ENCODE assay signal across 16 cellular contexts in the genomic region with DNA sequence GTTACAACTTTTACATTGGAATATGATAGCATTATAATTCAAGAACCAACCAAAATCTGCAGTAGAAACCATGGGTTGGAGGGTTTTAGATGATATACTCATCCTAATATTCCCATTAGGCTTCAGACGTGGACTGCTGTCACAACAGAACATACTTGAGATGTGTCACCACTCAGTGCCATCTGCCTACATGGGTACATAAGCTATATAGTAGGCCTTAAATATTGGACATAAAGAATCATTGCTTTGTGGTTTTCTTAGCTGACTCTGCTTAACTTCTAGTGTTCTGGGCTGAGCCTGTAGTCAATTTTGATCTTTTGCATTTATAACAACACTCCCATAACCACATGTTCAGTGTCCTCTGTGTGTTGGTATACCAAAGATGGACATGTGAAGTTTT. TPM values are rescaled to one million over a fixed set of nuclear protein-coding genes. Genes with fewer than 3 reads are reported as not detected.
DNase-seq lines count a peak whose midpoint lies in the region; ATAC-seq, FAIRE-seq and TF ChIP-seq lines count a peak whose summit lies in the region.
"Had no signal": no experiment of that assay in that cellular context is flagged by ENCODE, and none has a peak within 500 bp of the region (broad histone marks: within the 10 kb centered on the region; RNA-seq: fewer than 3 reads in every experiment).

No MANE protein-coding gene starts in this region.

- DNase-seq in activated CD8-positive, alpha-beta memory T cell treated with anti-CD3 and anti-CD28 coated beads, Interleukin-2, amount 10 ng/mL, durations not matched to agents 7 days and 5 days = no peak
- DNase-seq in activated CD8-positive, alpha-beta memory T cell treated with anti-CD3 and anti-CD28 coated beads, Interleukin-2, amount 50 U/mL, for 4 hours = no peak
- DNase-seq in H54 (ENCODE audit: insufficient read length, low spot score) (no peak), OCI-M1 (lab: John Stamatoyannopoulos, UW) (peak; percentile 23), memory B cell (ENCODE audit: low spot score in 2 of 2) (no peak), DMS114 treated with DMSO at 0.1 percent for 48 hours (lab: John Stamatoyannopoulos, UW; ENCODE audit: unreplicated experiment) (no peak), germinal center (ENCODE audit: low spot score) (no peak), NCI-H748 treated with DMSO at 0.1 percent for 48 hours (lab: John Stamatoyannopoulos, UW) (no peak)
- DNase-seq: 8988T, DND-41, GF-D8, KG1, NCI-H1417, NCI-H1930, NCI-H2171, NCI-H446 treated with DMSO at 0.1 percent for 48 hours had no signal

- H3K4me3 Mint-ChIP-seq in activated CD8-positive, alpha-beta memory T cell treated with anti-CD3 and anti-CD28 coated beads, Interleukin-2, amount 10 ng/mL, durations not matched to agents 7 days and 5 days = no peak overlapping the region
- no peak overlapping the region for H3K4me3 Mint-ChIP-seq in memory B cell

- CTCF ChIA-PET in activated CD8-positive, alpha-beta memory T cell treated with anti-CD3 and anti-CD28 coated beads, Interleukin-2, amount 10 ng/mL, durations not matched to agents 7 days and 5 days (lab: Charles Lee) = no interaction called here

- no peaks in the 10 kb centered on the region for H3K9me3 Mint-ChIP-seq in activated CD8-positive, alpha-beta memory T cell treated with anti-CD3 and anti-CD28 coated beads, Interleukin-2, amount 10 ng/mL, durations not matched to agents 7 days and 5 days (ENCODE audit: low read depth)
- H3K9me3 Mint-ChIP-seq in memory B cell = no peaks in the 10 kb centered on the region

- H3K4me1 Mint-ChIP-seq in activated CD8-positive, alpha-beta memory T cell treated with anti-CD3 and anti-CD28 coated beads, Interleukin-2, amount 10 ng/mL, durations not matched to agents 7 days and 5 days = peaks cover 80% of the 10 kb centered on the region
- peaks cover 47% of the 10 kb centered on the region for H3K4me1 Mint-ChIP-seq in memory B cell

- no peak overlapping the region for H3K27ac Mint-ChIP-seq in activated CD8-positive, alpha-beta memory T cell treated with anti-CD3 and anti-CD28 coated beads, Interleukin-2, amount 10 ng/mL, durations not matched to agents 7 days and 5 days
- peak overlapping the region; percentile 35 for H3K27ac Mint-ChIP-seq in memory B cell

- peaks cover 39% of the 10 kb centered on the region for H3K36me3 Mint-ChIP-seq in activated CD8-positive, alpha-beta memory T cell treated with anti-CD3 and anti-CD28 coated beads, Interleukin-2, amount 10 ng/mL, durations not matched to agents 7 days and 5 days
- peaks cover 7% of the 10 kb centered on the region for H3K36me3 Mint-ChIP-seq in memory B cell

- ATAC-seq in activated CD8-positive, alpha-beta memory T cell treated with anti-CD3 and anti-CD28 coated beads, Interleukin-2, amount 10 ng/mL, durations not matched to agents 7 days and 5 days = peak; percentile 44
- ATAC-seq in memory B cell (ENCODE audit: low read depth) = no peak

- H3K27me3 Mint-ChIP-seq in activated CD8-positive, alpha-beta memory T cell treated with anti-CD3 and anti-CD28 coated beads, Interleukin-2, amount 10 ng/mL, durations not matched to agents 7 days and 5 days = no peaks in the 10 kb centered on the region
- H3K27me3 Mint-ChIP-seq in memory B cell = no peaks in the 10 kb centered on the region

- no peak for TF ChIP-seq POLR2A in H54 (IDR thresholded peaks at IDR 0.05; ENCODE audit: low read depth, low read length)

- FAIRE-seq in H54 (lab: Jason Lieb, UNC) = peak; percentile 90

RNA-seq across cellular contexts. Expression of a gene that starts 14.1 kb away (rescaled TPM):
- total RNA-seq in activated CD8-positive, alpha-beta memory T cell treated with anti-CD3 and anti-CD28 coated beads, Interleukin-2, amount 10 ng/mL, durations not matched to agents 7 days and 5 days = 100 to 1,000 TPM; 161 to 224 TPM
